Comparison of ENCODE assay signal across 21 cellular contexts in genomic region chr1:223328566-223328965, GRCh38. TPM values are rescaled to one million over a fixed set of nuclear protein-coding genes. Genes with fewer than 3 reads are reported as not detected.
"Had no signal": no experiment of that assay in that cellular context is flagged by ENCODE, and none has a peak within 500 bp of the region (broad histone marks: within the 10 kb centered on the region; RNA-seq: fewer than 3 reads in every experiment).

No MANE protein-coding gene starts in this region.

- H3K36me3 ChIP-seq: gastrocnemius medialis, heart right ventricle, left ventricle myocardium inferior, lower lobe of right lung, right atrium auricular region, sigmoid colon, stomach, thoracic aorta, transverse colon had no signal

- H3K9me3 ChIP-seq: gastrocnemius medialis, left ventricle myocardium inferior, lower lobe of right lung, right atrium auricular region, sigmoid colon, stomach, thoracic aorta, transverse colon had no signal

- H3K4me1 ChIP-seq: gastrocnemius medialis, heart right ventricle, left ventricle myocardium inferior, lower lobe of right lung, transverse colon had no signal

- ATAC-seq: gastrocnemius medialis, heart right ventricle, left cardiac atrium, lower lobe of right lung, natural killer cell had no signal

- H3K27me3 ChIP-seq: gastrocnemius medialis, heart right ventricle, right atrium auricular region, sigmoid colon, stomach, transverse colon had no signal

- DNase-seq: effector memory CD4-positive, alpha-beta T cell; gastrocnemius medialis; heart right ventricle; hypothalamus; left cardiac atrium; left ventricle myocardium inferior; lower lobe of right lung; natural killer cell; sigmoid colon; stimulated activated CD4-positive, alpha-beta T cell treated with anti-CD3 and anti-CD28 coated beads, Interleukin-2, amount 100 ng/mL, for 24 hours; stimulated activated CD4-positive, alpha-beta T cell treated with anti-CD3 and anti-CD28 coated beads, Interleukin-4, amount 100 ng/mL, for 4 hours; stimulated activated naive CD4-positive, alpha-beta T cell; stomach; substantia nigra; transverse colon had no signal

- H3K27ac ChIP-seq: epithelial cell of prostate, gastrocnemius medialis, heart right ventricle, left ventricle myocardium inferior, lower lobe of right lung, right atrium auricular region, sigmoid colon, stomach, thoracic aorta, transverse colon had no signal

- H3K4me3 ChIP-seq: gastrocnemius medialis, heart right ventricle, left ventricle myocardium inferior, lower lobe of right lung, right atrium auricular region, sigmoid colon, skin epidermis, stomach, thoracic aorta, transverse colon had no signal

- FAIRE-seq: endometrium had no signal

RNA-seq across cellular contexts. Expression of gene SUSD4, which starts 35.4 kb away (rescaled TPM):
- total RNA-seq: osteocyte had no signal
